ENCODE assay signal across 23 cellular contexts in the genomic region with DNA sequence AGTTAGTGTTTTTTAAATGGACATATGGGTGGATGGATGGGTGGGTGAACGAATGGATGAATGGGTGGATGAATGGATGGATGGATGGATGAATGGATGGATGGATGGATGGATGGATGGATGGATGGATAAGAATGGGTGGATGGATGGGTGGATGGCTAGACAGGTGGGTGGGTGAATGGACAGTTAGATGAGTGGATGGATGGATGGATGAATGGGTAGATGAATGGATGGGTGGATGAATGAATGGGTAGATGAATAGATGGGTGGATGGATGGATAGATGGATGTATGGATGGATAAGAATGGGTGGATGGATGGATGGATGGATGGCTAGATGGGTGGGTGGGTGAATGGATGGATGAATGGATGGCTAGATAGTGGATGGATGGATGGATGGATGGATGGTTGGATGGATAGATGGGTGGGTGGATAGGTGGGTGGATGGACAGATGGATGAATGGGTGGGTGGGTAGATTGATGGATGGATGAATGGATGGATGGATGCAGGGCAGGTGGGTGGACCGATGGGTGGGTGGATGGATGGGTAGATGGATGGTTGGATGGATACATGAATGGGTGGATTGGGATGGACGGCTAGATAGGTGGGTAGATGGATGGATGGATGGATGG.
"Had no signal": no experiment of that assay in that cellular context is flagged by ENCODE, and none has a peak within 500 bp of the region (broad histone marks: within the 10 kb centered on the region; RNA-seq: fewer than 3 reads in every experiment).

No MANE protein-coding gene starts in this region.

- ATAC-seq: Panc1, PC-3, Right ventricle myocardium inferior, SK-N-SH treated with all-trans-retinoic acid at 6 μM for 48 hours had no signal

- H3K9ac ChIP-seq: KMS-11 had no signal

- H3K27ac ChIP-seq: KMS-11, SJCRH30 had no signal

- H3K4me2 ChIP-seq: KMS-11 had no signal

- H3K36me3 ChIP-seq: SJCRH30 had no signal

- H3K27me3 ChIP-seq: SJCRH30 had no signal

- H3K4me3 ChIP-seq: SJCRH30 had no signal

- DNase-seq: Kasumi-1, MV-4-11, NCI-H1092, NCI-H1105 treated with DMSO at 0.1 percent for 48 hours, NCI-H1436, NCI-H187, NCI-H2029, NCI-H2081 treated with DMSO at 0.1 percent for 48 hours, NCI-H2171, NCI-H226, NCI-H446, NCI-H510A, NCI-H524 treated with DMSO at 0.1 percent for 48 hours, NCI-H69, NCI-H774, PC-3, SHP77 treated with DMSO at 0.1 percent for 48 hours, SJCRH30, T-helper 1 cell had no signal

- H3K9me3 ChIP-seq: SJCRH30 had no signal
